ENCODE assay signal across 12 cellular contexts in genomic region chr9:77708416-77708815, GRCh38.
DNase-seq lines count a peak whose midpoint lies in the region; TF ChIP-seq lines count a peak whose summit lies in the region.
"Had no signal": no experiment of that assay in that cellular context is flagged by ENCODE, and none has a peak within 500 bp of the region (broad histone marks: within the 10 kb centered on the region; RNA-seq: fewer than 3 reads in every experiment).

No MANE protein-coding gene starts in this region.

- peaks cover 23% of the 10 kb centered on the region for H3K36me3 Mint-ChIP-seq in HFFc6 (ENCODE audit: low read depth)
- no peaks in the 10 kb centered on the region for H3K36me3 Mint-ChIP-seq in T-helper 2 cell treated with Interferon-gamma antibody and Interleukin-4, amounts not matched to agents 5 μg/mL and 100 μg/mL, for 36 hours (ENCODE audit: low read depth)

- H3K9me3 Mint-ChIP-seq in HFFc6, result peaks cover 27% of the 10 kb centered on the region
- H3K9me3 Mint-ChIP-seq in T-helper 2 cell treated with Interferon-gamma antibody and Interleukin-4, amounts not matched to agents 5 μg/mL and 100 μg/mL, for 36 hours, result peaks cover 11% of the 10 kb centered on the region

- no peaks in the 10 kb centered on the region for H3K36me3 ChIP-seq in subcutaneous abdominal adipose tissue (ENCODE audit: control insufficient read depth in 5 of 5, insufficient read depth in 5 of 5, low read length in 5 of 5)

- peak overlapping the region; percentile 83 for H3K27ac ChIP-seq in subcutaneous abdominal adipose tissue (ENCODE audit: low read depth, low read length)

- DNase-seq in HFFc6 (peak; percentile 70), astrocyte of the spinal cord (ENCODE audit: low read depth, low spot score) (peak; percentile 69), hepatic stellate cell (ENCODE audit: low spot score) (peak; percentile 49), RPMI8226 (no peak), NCI-H82 (lab: John Stamatoyannopoulos, UW) (no peak)
- DNase-seq in NK-92 treated with Interleukin-12 subunit alpha and Interleukin-12 subunit beta, amount 100 ng/mL, for 24 hours (lab: John Stamatoyannopoulos, UW), result no peak
- DNase-seq in T-helper 2 cell treated with Interferon-gamma antibody and Interleukin-4, amounts not matched to agents 5 μg/mL and 100 μg/mL, for 36 hours (ENCODE audit: low spot score), result no peak
- DNase-seq: activated naive CD4-positive, alpha-beta T cell; NCI-H187 treated with DMSO at 0.1 percent for 48 hours; retina; stimulated activated naive CD4-positive, alpha-beta T cell treated with Interleukin-2 at 50 U/mL for 16 hours had no signal

- no peaks in the 10 kb centered on the region for H3K27me3 Mint-ChIP-seq in HFFc6 (ENCODE audit: insufficient read depth)
- no peaks in the 10 kb centered on the region for H3K27me3 Mint-ChIP-seq in T-helper 2 cell treated with Interferon-gamma antibody and Interleukin-4, amounts not matched to agents 5 μg/mL and 100 μg/mL, for 36 hours (ENCODE audit: low read depth)

- in situ Hi-C loops in astrocyte of the spinal cord (cut with HindIII; ENCODE audit: low sequenced_read_pairs), result no loop called here

- H3K4me1 ChIP-seq in subcutaneous abdominal adipose tissue (ENCODE audit: control insufficient read depth in 5 of 5, insufficient read depth in 5 of 5, low read length in 5 of 5), result peaks cover 0 to 12% (median 6%) of the 10 kb centered on the region in 5 donors

- H3K27me3 ChIP-seq in subcutaneous abdominal adipose tissue (ENCODE audit: control insufficient read depth in 5 of 5, insufficient read depth in 4 of 5, low read length in 5 of 5), result no peaks in the 10 kb centered on the region

- no peaks in the 10 kb centered on the region for H3K9me3 ChIP-seq in subcutaneous abdominal adipose tissue (ENCODE audit: control insufficient read depth in 5 of 5, low read length in 5 of 5)

- no peak for TF ChIP-seq CTCF in HFFc6 (IDR thresholded peaks at IDR 0.05)
- TF ChIP-seq CTCF in astrocyte of the spinal cord (IDR thresholded peaks at IDR 0.05; ENCODE audit: low read depth, low read length), result no peak

- H3K9ac ChIP-seq in subcutaneous abdominal adipose tissue (ENCODE audit: low read length in 5 of 5), result peak overlapping the region in 1 of 5 donors; percentile 48

- peak overlapping the region; percentile 49 for H3K4me3 Mint-ChIP-seq in HFFc6
- no peak overlapping the region for H3K4me3 Mint-ChIP-seq in T-helper 2 cell treated with Interferon-gamma antibody and Interleukin-4, amounts not matched to agents 5 μg/mL and 100 μg/mL, for 36 hours

- H3K4me3 ChIP-seq in astrocyte of the spinal cord (ENCODE audit: low read depth, low read length) (no peak overlapping the region), subcutaneous abdominal adipose tissue (ENCODE audit: low read depth in 1 of 5, low read length in 5 of 5) (no peak overlapping the region)

- H3K27ac Mint-ChIP-seq in HFFc6, result peak overlapping the region; percentile 62
- H3K27ac Mint-ChIP-seq in T-helper 2 cell treated with Interferon-gamma antibody and Interleukin-4, amounts not matched to agents 5 μg/mL and 100 μg/mL, for 36 hours, result no peak overlapping the region

- H3K4me1 Mint-ChIP-seq in HFFc6 (ENCODE audit: low read depth), result peaks cover 64% of the 10 kb centered on the region
- H3K4me1 Mint-ChIP-seq in T-helper 2 cell treated with Interferon-gamma antibody and Interleukin-4, amounts not matched to agents 5 μg/mL and 100 μg/mL, for 36 hours (ENCODE audit: low read depth), result peaks cover 7% of the 10 kb centered on the region

Comparison
In these comparisons a context has a peak if more than half of its experiments do, and no peak if none do; other contexts are left out.
1. DNase-seq: peak in HFFc6 (single experiment), astrocyte of the spinal cord (single experiment) and hepatic stellate cell (single experiment); none in RPMI8226 (single experiment), NCI-H82 (single experiment), NK-92 treated with Interleukin-12 subunit alpha and Interleukin-12 subunit beta, amount 100 ng/mL, for 24 hours (single experiment) and T-helper 2 cell treated with Interferon-gamma antibody and Interleukin-4, amounts not matched to agents 5 μg/mL and 100 μg/mL, for 36 hours (single experiment).